8 cellular contexts compared by ENCODE assay signal in the genomic region with DNA sequence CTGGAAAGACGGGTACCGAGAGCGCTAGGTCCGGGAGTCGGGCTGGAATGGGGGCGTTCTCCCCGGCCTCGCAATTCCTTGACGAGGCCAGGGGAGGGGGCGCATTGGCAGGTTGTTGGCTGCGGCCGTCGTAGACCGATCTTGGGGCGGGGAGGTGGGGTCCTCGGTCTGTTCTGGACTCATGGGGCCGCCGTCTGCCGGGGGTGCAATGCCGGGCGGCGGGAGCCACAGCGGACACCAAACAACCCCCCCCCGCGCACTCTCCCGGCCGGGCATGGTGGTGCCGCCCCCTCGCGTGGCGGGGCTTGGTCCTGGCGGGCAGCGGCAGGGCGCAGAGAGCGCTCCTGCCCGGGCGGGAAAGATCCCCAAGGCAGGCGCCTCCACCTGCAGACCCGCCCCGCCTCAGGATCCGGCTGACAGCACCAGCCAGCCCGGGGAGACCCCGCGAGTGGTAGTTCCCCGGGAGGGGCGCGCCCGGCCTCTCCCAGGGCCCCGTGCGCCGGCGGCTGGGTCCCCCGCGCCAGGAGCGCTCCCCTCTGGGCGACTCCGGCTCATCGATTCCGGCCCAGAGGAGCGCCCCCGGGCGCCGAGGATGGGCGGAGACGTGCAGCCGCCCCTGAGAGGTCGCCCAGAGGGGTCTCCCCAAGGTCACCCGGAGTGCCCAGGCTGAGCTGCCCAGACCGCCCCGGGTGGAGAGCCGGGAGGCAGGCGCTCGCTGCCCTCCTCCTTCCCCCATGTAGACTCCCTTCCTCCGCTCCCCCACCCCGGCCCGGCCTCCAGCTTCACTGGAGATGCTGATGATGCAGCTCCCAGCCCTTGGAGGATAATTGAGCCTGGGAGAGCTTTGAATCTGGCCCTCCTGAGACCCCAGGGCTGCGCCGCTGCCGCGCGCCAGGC. TPM values are rescaled to one million over a fixed set of nuclear protein-coding genes. Genes with fewer than 3 reads are reported as not detected.
DNase-seq lines count a peak whose midpoint lies in the region; ATAC-seq and TF ChIP-seq lines count a peak whose summit lies in the region.

No MANE protein-coding gene starts in this region.

- H3K79me2 ChIP-seq in osteoblast (ENCODE audit: insufficient read depth, low read length) = no peaks in the 10 kb centered on the region

- peak; percentile 9 for ATAC-seq in CD4-positive, alpha-beta T cell (ENCODE audit: poor library complexity)
- ATAC-seq in aorta (ENCODE audit: low FRiP score) = peak; percentile 27
- no peak for ATAC-seq in HG02981 (IDR thresholded peaks at IDR 0.05; ENCODE audit: unreplicated experiment)

- H2AFZ ChIP-seq in osteoblast (ENCODE audit: low read length) = no peak overlapping the region

- CTCF ChIA-PET in CD4-positive, alpha-beta T cell (lab: Charles Lee) = interaction anchor here (0.8 to 2.0 kb wide), 8 partner anchors 34 to 148 kb away, joined by 3 to 8 read pairs (median 4); a partner anchor contains a TSS

- peak; percentile 15 to 50 (median 28) for DNase-seq in CD4-positive, alpha-beta T cell
- DNase-seq in activated T-cell treated with anti-CD3 and anti-CD28 coated beads, Interleukin-2, amount 50 U/mL, for 1 hour = peak; percentile 67
- DNase-seq in fibroblast of the aortic adventitia (ENCODE audit: low read depth) (no peak), osteoblast (ENCODE audit: insufficient read length, low spot score, missing footprints) (no peak), aorta (peak; percentile 49 to 77), hepatic stellate cell (ENCODE audit: low spot score) (no peak)

- no peaks in the 10 kb centered on the region for H3K9me3 Mint-ChIP-seq in CD4-positive, alpha-beta T cell

- peak overlapping the region; percentile 96 for H3K27ac ChIP-seq in CD4-positive, alpha-beta T cell (ENCODE audit: low read depth, low read length)
- peak overlapping the region; percentile 92 for H3K27ac ChIP-seq in KOPT-K1 (ENCODE audit: low read depth, low read length, poor library complexity, severe bottlenecking)
- no peak overlapping the region for H3K27ac ChIP-seq in osteoblast (ENCODE audit: low read depth, low read length)
- H3K27ac ChIP-seq in aorta (ENCODE audit: low read depth in 1 of 2, low read length in 2 of 2) = no peak overlapping the region

- intact Hi-C loops in CD4-positive, alpha-beta T cell (cut with DNase I, micrococcal nuclease) = loop anchor here (1.0 to 5.0 kb wide), 8 partner anchors 16 to 156 kb away; a partner anchor contains a TSS
- intact Hi-C loops in aorta (cut with DNase I) = no loop called here

- no peaks in the 10 kb centered on the region for H3K27me3 ChIP-seq in CD4-positive, alpha-beta T cell (ENCODE audit: control insufficient read depth, insufficient read depth, low read length)
- H3K27me3 ChIP-seq in osteoblast (ENCODE audit: insufficient read depth, low read length) = peaks cover 43% of the 10 kb centered on the region
- H3K27me3 ChIP-seq in aorta (ENCODE audit: control insufficient read depth in 1 of 2, insufficient read depth in 2 of 2, low read length in 1 of 2) = no peaks in the 10 kb centered on the region

- H3K4me3 ChIP-seq in fibroblast of the aortic adventitia (ENCODE audit: low read depth, low read length) (peak overlapping the region; percentile 33), osteoblast (ENCODE audit: insufficient read depth, low read length) (peak overlapping the region; percentile 54), aorta (ENCODE audit: low read length in 2 of 2) (peak overlapping the region; percentile 27 to 28)

- H4K20me1 ChIP-seq in osteoblast (ENCODE audit: insufficient read depth, low read length) = no peaks in the 10 kb centered on the region

- H3K27me3 Mint-ChIP-seq in CD4-positive, alpha-beta T cell = no peaks in the 10 kb centered on the region

- no peaks in the 10 kb centered on the region for H3K9me3 ChIP-seq in CD4-positive, alpha-beta T cell (ENCODE audit: control insufficient read depth, low read length)
- no peaks in the 10 kb centered on the region for H3K9me3 ChIP-seq in KOPT-K1 (ENCODE audit: insufficient read depth, low read length, poor library complexity, severe bottlenecking)
- no peaks in the 10 kb centered on the region for H3K9me3 ChIP-seq in osteoblast (ENCODE audit: low read depth, low read length)
- no peaks in the 10 kb centered on the region for H3K9me3 ChIP-seq in aorta (ENCODE audit: control insufficient read depth, low read length)

- TF ChIP-seq CTCF in CD4-positive, alpha-beta T cell (IDR thresholded peaks at IDR 0.05) = peak; percentile 17
- TF ChIP-seq CTCF in fibroblast of the aortic adventitia (IDR thresholded peaks at IDR 0.05; ENCODE audit: insufficient read depth, low read length) (no peak), osteoblast (IDR thresholded peaks at IDR 0.05; ENCODE audit: extremely low read depth, low read depth, low read length) (no peak)

- peaks cover 50% of the 10 kb centered on the region for H3K36me3 Mint-ChIP-seq in CD4-positive, alpha-beta T cell (ENCODE audit: low read depth)

- H3K36me3 ChIP-seq in KOPT-K1 (ENCODE audit: insufficient read depth, low read length) = no peaks in the 10 kb centered on the region
- H3K36me3 ChIP-seq in osteoblast (ENCODE audit: insufficient read depth, low read length) = no peaks in the 10 kb centered on the region
- H3K36me3 ChIP-seq in aorta (ENCODE audit: control insufficient read depth in 1 of 2, insufficient read depth in 2 of 2, low read length in 1 of 2) = no peaks in the 10 kb centered on the region

- H3K4me1 ChIP-seq in osteoblast (ENCODE audit: insufficient read depth, low read length) (no peaks in the 10 kb centered on the region), aorta (ENCODE audit: control insufficient read depth in 1 of 2, insufficient read depth in 2 of 2, low read length in 2 of 2) (no peaks in the 10 kb centered on the region)

- peak overlapping the region; percentile 89 for H3K4me3 Mint-ChIP-seq in CD4-positive, alpha-beta T cell

- H3K27ac Mint-ChIP-seq in CD4-positive, alpha-beta T cell = peak overlapping the region; percentile 97

- peak overlapping the region; percentile 53 for H3K4me2 ChIP-seq in osteoblast (ENCODE audit: insufficient read depth, low read length)

- H3K4me1 Mint-ChIP-seq in CD4-positive, alpha-beta T cell (ENCODE audit: low read depth) = peaks cover 61% of the 10 kb centered on the region

- POLR2A ChIA-PET in CD4-positive, alpha-beta T cell (lab: Charles Lee) = interaction anchor here (0.9 to 5.3 kb wide), 21 partner anchors 8 to 156 kb away, joined by 3 to 107 read pairs (median 6); a partner anchor contains a TSS

- 1% methylated on average over 68 to 81 of the region's 81 CpGs for WGBS in aorta, 2 donors

RNA-seq across cellular contexts. Expression of a gene that starts 0.7 kb away (rescaled TPM):
- total RNA-seq in CD4-positive, alpha-beta T cell = 10 to 100 TPM; 87.6 to 91.1 TPM
- total RNA-seq in fibroblast of the aortic adventitia (ENCODE audit: low replicate concordance) (0.09 and 0.33 TPM in 2 replicates), osteoblast (not detected in 2 replicates), aorta (10 to 100 TPM; 13.4 to 17.6 TPM)
- polyA plus RNA-seq in aorta = 1 to 10 TPM in 1 of 2 donors, under 1 TPM in 1; 0.97 to 1.3 TPM

RNA-seq across cellular contexts. Expression of a gene that starts 57.9 kb away (rescaled TPM):
- total RNA-seq in CD4-positive, alpha-beta T cell = 10 to 100 TPM; 11.1 to 11.9 TPM
- 2.9 and 4.6 TPM in 2 replicates for total RNA-seq in fibroblast of the aortic adventitia (ENCODE audit: low replicate concordance)
- 5.8 and 6.2 TPM in 2 replicates for total RNA-seq in osteoblast
- total RNA-seq in aorta = 1 to 10 TPM; 7.0 to 7.1 TPM
- polyA plus RNA-seq in aorta = 10 to 100 TPM in 1 of 2 donors, 1 to 10 TPM in 1; 3.5 to 10.3 TPM

Comparison
In these comparisons a context has a peak if more than half of its experiments do, and no peak if none do; other contexts are left out.
1. DNase-seq: peak in CD4-positive, alpha-beta T cell (10 of 10), activated T-cell treated with anti-CD3 and anti-CD28 coated beads, Interleukin-2, amount 50 U/mL, for 1 hour (single experiment) and aorta (2 of 2); none in fibroblast of the aortic adventitia (single experiment), osteoblast (single experiment) and hepatic stellate cell (single experiment).
2. H3K27ac ChIP-seq: peak in CD4-positive, alpha-beta T cell (single experiment) and KOPT-K1 (single experiment); none in osteoblast (single experiment) and aorta (0 of 2).
3. RNA of a gene that starts 0.7 kb away (total RNA-seq): 87.6 to 91.1 TPM in CD4-positive, alpha-beta T cell and 13.4 to 17.6 TPM in aorta; 0.09 to 0.33 TPM in fibroblast of the aortic adventitia and not detected in osteoblast; every median in the first group is over 10 times any median in the second.
4. intact Hi-C loops: an anchor here in CD4-positive, alpha-beta T cell (1.0 to 5.0 kb wide); none called in aorta.
5. Peak in every context shown above with its lines, with median percentiles within 50 percentile points of each other: H3K4me3 ChIP-seq.